ENCODE assay signal across 3 cellular contexts in genomic region chr2:17763641-17764333, GRCh38.
TF ChIP-seq lines count a peak whose summit lies in the region.

No MANE protein-coding gene starts in this region.

TF ChIP-seq in GM12891, 5 proteins besides CTCF, POLR2A, EP300 and RAD21:
- TF ChIP-seq SPI1 (IDR thresholded peaks at IDR 0.05; ENCODE audit: low read depth, low read length): no peak
- no peak for TF ChIP-seq POLR2AphosphoS5 (IDR thresholded peaks at IDR 0.05; ENCODE audit: low read depth, low read length)
- TF ChIP-seq TAF1 (IDR thresholded peaks at IDR 0.05; ENCODE audit: low read depth, low read length): no peak
- no peak for TF ChIP-seq PAX5 (IDR thresholded peaks at IDR 0.05; ENCODE audit: insufficient read depth, low read length, severe bottlenecking)
- TF ChIP-seq POU2F2 (IDR thresholded peaks at IDR 0.05; ENCODE audit: low read depth, low read length): no peak
TF ChIP-seq in GM12891: peak in this region for 0.

TF ChIP-seq in GM12878, 131 proteins besides CTCF, POLR2A, EP300 and RAD21:
- TF ChIP-seq TARDBP (IDR thresholded peaks at IDR 0.05; ENCODE audit: borderline replicate concordance): no peak

TF ChIP-seq in liver, 16 proteins besides CTCF, POLR2A, EP300 and RAD21 (continued from another document):
- TF ChIP-seq HNF4A (conservative IDR thresholded peaks at IDR 0.05): peak; percentile 97 to 98
- TF ChIP-seq, protein P1, sequence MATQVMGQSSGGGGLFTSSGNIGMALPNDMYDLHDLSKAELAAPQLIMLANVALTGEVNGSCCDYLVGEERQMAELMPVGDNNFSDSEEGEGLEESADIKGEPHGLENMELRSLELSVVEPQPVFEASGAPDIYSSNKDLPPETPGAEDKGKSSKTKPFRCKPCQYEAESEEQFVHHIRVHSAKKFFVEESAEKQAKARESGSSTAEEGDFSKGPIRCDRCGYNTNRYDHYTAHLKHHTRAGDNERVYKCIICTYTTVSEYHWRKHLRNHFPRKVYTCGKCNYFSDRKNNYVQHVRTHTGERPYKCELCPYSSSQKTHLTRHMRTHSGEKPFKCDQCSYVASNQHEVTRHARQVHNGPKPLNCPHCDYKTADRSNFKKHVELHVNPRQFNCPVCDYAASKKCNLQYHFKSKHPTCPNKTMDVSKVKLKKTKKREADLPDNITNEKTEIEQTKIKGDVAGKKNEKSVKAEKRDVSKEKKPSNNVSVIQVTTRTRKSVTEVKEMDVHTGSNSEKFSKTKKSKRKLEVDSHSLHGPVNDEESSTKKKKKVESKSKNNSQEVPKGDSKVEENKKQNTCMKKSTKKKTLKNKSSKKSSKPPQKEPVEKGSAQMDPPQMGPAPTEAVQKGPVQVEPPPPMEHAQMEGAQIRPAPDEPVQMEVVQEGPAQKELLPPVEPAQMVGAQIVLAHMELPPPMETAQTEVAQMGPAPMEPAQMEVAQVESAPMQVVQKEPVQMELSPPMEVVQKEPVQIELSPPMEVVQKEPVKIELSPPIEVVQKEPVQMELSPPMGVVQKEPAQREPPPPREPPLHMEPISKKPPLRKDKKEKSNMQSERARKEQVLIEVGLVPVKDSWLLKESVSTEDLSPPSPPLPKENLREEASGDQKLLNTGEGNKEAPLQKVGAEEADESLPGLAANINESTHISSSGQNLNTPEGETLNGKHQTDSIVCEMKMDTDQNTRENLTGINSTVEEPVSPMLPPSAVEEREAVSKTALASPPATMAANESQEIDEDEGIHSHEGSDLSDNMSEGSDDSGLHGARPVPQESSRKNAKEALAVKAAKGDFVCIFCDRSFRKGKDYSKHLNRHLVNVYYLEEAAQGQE (IDR thresholded peaks at IDR 0.05): peak; percentile 64
- peak; percentile 93 for TF ChIP-seq SP1 (IDR thresholded peaks at IDR 0.05)
- peak; percentile 72 for TF ChIP-seq MAX (IDR thresholded peaks at IDR 0.05)
- TF ChIP-seq GABPA (IDR thresholded peaks at IDR 0.05 in 1 of 2, conservative IDR thresholded peaks at IDR 0.05 in 1 of 2): no peak
- TF ChIP-seq NR2F2 (IDR thresholded peaks at IDR 0.05): peak; percentile 42
- TF ChIP-seq, protein P2, sequence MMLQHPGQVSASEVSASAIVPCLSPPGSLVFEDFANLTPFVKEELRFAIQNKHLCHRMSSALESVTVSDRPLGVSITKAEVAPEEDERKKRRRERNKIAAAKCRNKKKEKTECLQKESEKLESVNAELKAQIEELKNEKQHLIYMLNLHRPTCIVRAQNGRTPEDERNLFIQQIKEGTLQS (IDR thresholded peaks at IDR 0.05): peak; percentile 51
- TF ChIP-seq FOXA1 (IDR thresholded peaks at IDR 0.05): no peak
- TF ChIP-seq, protein P3, sequence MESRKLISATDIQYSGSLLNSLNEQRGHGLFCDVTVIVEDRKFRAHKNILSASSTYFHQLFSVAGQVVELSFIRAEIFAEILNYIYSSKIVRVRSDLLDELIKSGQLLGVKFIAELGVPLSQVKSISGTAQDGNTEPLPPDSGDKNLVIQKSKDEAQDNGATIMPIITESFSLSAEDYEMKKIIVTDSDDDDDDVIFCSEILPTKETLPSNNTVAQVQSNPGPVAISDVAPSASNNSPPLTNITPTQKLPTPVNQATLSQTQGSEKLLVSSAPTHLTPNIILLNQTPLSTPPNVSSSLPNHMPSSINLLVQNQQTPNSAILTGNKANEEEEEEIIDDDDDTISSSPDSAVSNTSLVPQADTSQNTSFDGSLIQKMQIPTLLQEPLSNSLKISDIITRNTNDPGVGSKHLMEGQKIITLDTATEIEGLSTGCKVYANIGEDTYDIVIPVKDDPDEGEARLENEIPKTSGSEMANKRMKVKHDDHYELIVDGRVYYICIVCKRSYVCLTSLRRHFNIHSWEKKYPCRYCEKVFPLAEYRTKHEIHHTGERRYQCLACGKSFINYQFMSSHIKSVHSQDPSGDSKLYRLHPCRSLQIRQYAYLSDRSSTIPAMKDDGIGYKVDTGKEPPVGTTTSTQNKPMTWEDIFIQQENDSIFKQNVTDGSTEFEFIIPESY (IDR thresholded peaks at IDR 0.05): peak; percentile 54
- TF ChIP-seq JUND (IDR thresholded peaks at IDR 0.05): peak; percentile 59 to 67
- TF ChIP-seq FOXA2 (IDR thresholded peaks at IDR 0.05): no peak
- peak; percentile 78 to 82 for TF ChIP-seq RXRA (IDR thresholded peaks at IDR 0.05)
- TF ChIP-seq HNF4G (IDR thresholded peaks at IDR 0.05): peak; percentile 79
- TF ChIP-seq EGR1 (IDR thresholded peaks at IDR 0.05; ENCODE audit: low read depth in 2 of 2): no peak
- peak; percentile 17 for TF ChIP-seq TAF1 (conservative IDR thresholded peaks at IDR 0.05)
TF ChIP-seq in liver: peak in this region for 12.
